ENCODE assay signal across 8 cellular contexts in genomic region chr3:173553635-173554280, GRCh38.
DNase-seq lines count a peak whose midpoint lies in the region; ATAC-seq, FAIRE-seq and TF ChIP-seq lines count a peak whose summit lies in the region.

No MANE protein-coding gene starts in this region.

- H3K9ac ChIP-seq in neural progenitor cell, result no peak overlapping the region

- DNase-seq in AG08396 (ENCODE audit: low spot score) (peak; percentile 4), GM19239 (ENCODE audit: insufficient read length, low spot score) (no peak), NCI-H69 (lab: John Stamatoyannopoulos, UW) (peak; percentile 87), neural progenitor cell (ENCODE audit: low spot score) (peak; percentile 57)
- no peak for DNase-seq in activated CD8-positive, alpha-beta memory T cell treated with anti-CD3 and anti-CD28 coated beads for 24 hours
- no peak for DNase-seq in activated naive CD4-positive, alpha-beta T cell treated with Interleukin-2 at 50 U/mL for 16 hours

- no peaks in the 10 kb centered on the region for H3K9me3 Mint-ChIP-seq in neural progenitor cell

- no peak overlapping the region for H3K27ac ChIP-seq in neural progenitor cell

- no peak overlapping the region for H3K4me2 ChIP-seq in neural progenitor cell

- no peaks in the 10 kb centered on the region for H3K79me2 ChIP-seq in neural progenitor cell (ENCODE audit: low read depth)

- H3K4me1 ChIP-seq in neural progenitor cell, result no peaks in the 10 kb centered on the region

- H3F3A ChIP-seq in neural progenitor cell (ENCODE audit: low read depth), result no peaks in the 10 kb centered on the region

- H3K4me3 ChIP-seq in neural progenitor cell, result no peak overlapping the region

- H3K27me3 Mint-ChIP-seq in neural progenitor cell (ENCODE audit: insufficient read depth, low read depth), result no peaks in the 10 kb centered on the region

- H3K9me3 ChIP-seq in neural progenitor cell (ENCODE audit: low read depth), result no peaks in the 10 kb centered on the region

- H3K4me1 Mint-ChIP-seq in neural progenitor cell, result peaks cover 6% of the 10 kb centered on the region

- H4K20me1 ChIP-seq in neural progenitor cell (ENCODE audit: low read depth), result no peaks in the 10 kb centered on the region

- H3K27me3 ChIP-seq in neural progenitor cell, result no peaks in the 10 kb centered on the region

- H3K4me3 Mint-ChIP-seq in neural progenitor cell, result no peak overlapping the region

- peak; percentile 81 for TF ChIP-seq CTCF in neural progenitor cell (IDR thresholded peaks at IDR 0.05)

- ATAC-seq in GM21576 (IDR thresholded peaks at IDR 0.05; ENCODE audit: unreplicated experiment), result no peak

- no peaks in the 10 kb centered on the region for H3K36me3 Mint-ChIP-seq in neural progenitor cell

- H3K27ac Mint-ChIP-seq in neural progenitor cell, result no peak overlapping the region

- FAIRE-seq in GM19239 (lab: Jason Lieb, UNC), result peak; percentile 26
- FAIRE-seq in endometrium (lab: Jason Lieb, UNC), result peak; percentile 18

- H2AFZ ChIP-seq in neural progenitor cell (replicated peaks), result no peak overlapping the region

- no peaks in the 10 kb centered on the region for H3K36me3 ChIP-seq in neural progenitor cell

Comparison
In these comparisons a context has a peak if more than half of its experiments do, and no peak if none do; other contexts are left out.
1. DNase-seq: peak in AG08396 (single experiment), NCI-H69 (single experiment) and neural progenitor cell (single experiment); none in GM19239 (single experiment), activated CD8-positive, alpha-beta memory T cell treated with anti-CD3 and anti-CD28 coated beads for 24 hours (single experiment) and activated naive CD4-positive, alpha-beta T cell treated with Interleukin-2 at 50 U/mL for 16 hours (single experiment).